In the genomic region with DNA sequence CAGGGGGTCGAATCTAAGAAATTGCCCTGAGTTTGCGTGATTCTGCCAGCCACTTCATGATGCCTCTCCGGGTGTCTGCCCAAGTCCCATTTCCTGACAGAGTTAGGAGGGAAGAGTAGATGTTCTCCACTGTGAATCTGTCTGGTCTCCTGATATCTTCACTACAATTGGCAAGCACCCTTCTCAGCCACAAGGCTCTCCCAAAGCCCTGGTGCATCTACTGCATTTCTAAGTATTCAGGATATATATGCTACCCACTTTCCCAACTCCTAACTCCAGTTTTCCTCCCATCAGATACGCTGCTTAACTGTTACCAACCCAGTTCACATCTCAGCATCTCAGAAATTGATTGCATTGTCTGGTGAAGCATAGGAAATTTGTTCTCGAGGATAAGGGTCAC, we compare ENCODE assay signal across 1 cellular context.
TF ChIP-seq lines count a peak whose summit lies in the region.

No MANE protein-coding gene starts in this region.

TF ChIP-seq in A549, 52 proteins besides CTCF, POLR2A, EP300 and RAD21 (continued from another document):
- no peak for TF ChIP-seq ZFP36 (IDR thresholded peaks at IDR 0.05; ENCODE audit: borderline replicate concordance, partially characterized antibody)
- TF ChIP-seq, protein P1, sequence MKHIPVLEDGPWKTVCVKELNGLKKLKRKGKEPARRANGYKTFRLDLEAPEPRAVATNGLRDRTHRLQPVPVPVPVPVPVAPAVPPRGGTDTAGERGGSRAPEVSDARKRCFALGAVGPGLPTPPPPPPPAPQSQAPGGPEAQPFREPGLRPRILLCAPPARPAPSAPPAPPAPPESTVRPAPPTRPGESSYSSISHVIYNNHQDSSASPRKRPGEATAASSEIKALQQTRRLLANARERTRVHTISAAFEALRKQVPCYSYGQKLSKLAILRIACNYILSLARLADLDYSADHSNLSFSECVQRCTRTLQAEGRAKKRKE (CRISPR knock-in tag; IDR thresholded peaks at IDR 0.05; ENCODE audit: low read depth), result no peak
